ENCODE assay signal across 12 cellular contexts in the genomic region with DNA sequence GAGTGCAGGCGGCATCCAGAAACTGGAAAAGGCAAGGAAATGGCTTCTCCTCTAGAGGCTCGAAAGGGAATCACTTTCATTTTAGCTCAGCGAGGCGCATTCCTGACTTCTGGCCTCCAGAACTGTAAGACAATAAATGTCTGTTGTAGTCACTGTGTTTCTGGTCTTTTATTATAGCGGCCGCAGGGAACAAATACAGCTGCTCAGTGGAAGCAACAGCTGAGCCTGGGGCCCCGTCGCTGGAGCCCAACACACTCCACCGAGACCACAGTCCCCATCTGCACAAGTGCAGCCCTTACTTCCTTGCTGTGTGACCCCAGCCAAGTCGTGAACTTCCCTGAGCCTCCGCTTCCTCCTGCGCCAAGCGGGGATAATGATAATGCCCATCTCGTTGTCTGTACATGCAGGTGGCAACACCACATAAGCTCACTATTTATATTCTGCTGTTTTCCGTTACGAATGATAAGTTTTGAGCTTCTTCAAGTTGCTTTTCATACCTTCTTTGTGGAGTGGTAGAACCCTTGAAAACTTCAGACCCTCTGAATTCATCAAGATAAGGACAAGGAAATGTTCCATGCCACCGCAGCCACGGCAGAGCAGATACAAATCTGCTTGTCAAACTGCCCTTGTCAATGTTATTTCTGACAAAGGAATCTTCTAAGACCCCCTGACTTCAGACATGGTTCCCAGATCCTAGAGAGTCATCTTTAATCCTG. TPM values are rescaled to one million over a fixed set of nuclear protein-coding genes. Genes with fewer than 3 reads are reported as not detected.
DNase-seq lines count a peak whose midpoint lies in the region; ATAC-seq and TF ChIP-seq lines count a peak whose summit lies in the region.
"Had no signal": no experiment of that assay in that cellular context is flagged by ENCODE, and none has a peak within 500 bp of the region (broad histone marks: within the 10 kb centered on the region; RNA-seq: fewer than 3 reads in every experiment).

No MANE protein-coding gene starts in this region.

- TF ChIP-seq CTCF in CD8-positive, alpha-beta T cell (IDR thresholded peaks at IDR 0.05) = no peak
- TF ChIP-seq CTCF in lower leg skin (IDR thresholded peaks at IDR 0.05) = no peak

- H3K4me3 Mint-ChIP-seq in CD8-positive, alpha-beta T cell = peak overlapping the region; percentile 77
- H3K4me3 Mint-ChIP-seq in activated T-helper 2 cell treated with anti-CD3 and anti-CD28 coated beads, Interferon-gamma antibody, Interleukin-2, Interleukin-4, amounts not matched to agents 10 μg/mL and 5 μg/mL and 100 μg/mL, durations not matched to agents 14 hours and 24 hours and 36 hours (ENCODE audit: low read depth) = peak overlapping the region; percentile 30
- H3K4me3 Mint-ChIP-seq in naive B cell = peak overlapping the region; percentile 76 to 100 (median 89)

- no peak for ATAC-seq in CD8-positive, alpha-beta T cell
- ATAC-seq in naive B cell (ENCODE audit: low read depth in 2 of 2) = peak; percentile 3
- ATAC-seq in HG02798 (IDR thresholded peaks at IDR 0.05; ENCODE audit: poor library complexity, unreplicated experiment) = no peak
- no peak for ATAC-seq in HG03342 (IDR thresholded peaks at IDR 0.05; ENCODE audit: unreplicated experiment)
- no peak for ATAC-seq in GM18498 (IDR thresholded peaks at IDR 0.05; ENCODE audit: unreplicated experiment)

- TF ChIP-seq POLR2A in lower leg skin (IDR thresholded peaks at IDR 0.05) = no peak

- H3K27me3 ChIP-seq in CD8-positive, alpha-beta T cell (ENCODE audit: insufficient read depth, low read length) = no peaks in the 10 kb centered on the region
- H3K27me3 ChIP-seq: adrenal gland, transverse colon had no signal

- no peaks in the 10 kb centered on the region for H3K27me3 Mint-ChIP-seq in CD8-positive, alpha-beta T cell (ENCODE audit: low read depth)
- H3K27me3 Mint-ChIP-seq in activated T-helper 2 cell treated with anti-CD3 and anti-CD28 coated beads, Interferon-gamma antibody, Interleukin-2, Interleukin-4, amounts not matched to agents 10 μg/mL and 5 μg/mL and 100 μg/mL, durations not matched to agents 14 hours and 24 hours and 36 hours (ENCODE audit: low read depth) = no peaks in the 10 kb centered on the region
- H3K27me3 Mint-ChIP-seq in naive B cell = no peaks in the 10 kb centered on the region

- H3K4me3 ChIP-seq in CD8-positive, alpha-beta T cell (ENCODE audit: low read depth, low read length) = peak overlapping the region; percentile 32
- peak overlapping the region; percentile 42 for H3K4me3 ChIP-seq in Jurkat, Clone E6-1 (ENCODE audit: low read length)
- no peak overlapping the region for H3K4me3 ChIP-seq in lower leg skin (ENCODE audit: low read depth, poor library complexity, severe bottlenecking)
- H3K4me3 ChIP-seq: adrenal gland, transverse colon had no signal

- POLR2A ChIA-PET in CD8-positive, alpha-beta T cell (lab: Charles Lee) = interaction anchor here (0.6 to 14.7 kb wide), 7 partner anchors 11 to 336 kb away, joined by 4 to 326 read pairs (median 4); partner anchors contain the start of gene MATN1

- H3K36me3 Mint-ChIP-seq in CD8-positive, alpha-beta T cell = peaks cover 12% of the 10 kb centered on the region
- H3K36me3 Mint-ChIP-seq in activated T-helper 2 cell treated with anti-CD3 and anti-CD28 coated beads, Interferon-gamma antibody, Interleukin-2, Interleukin-4, amounts not matched to agents 10 μg/mL and 5 μg/mL and 100 μg/mL, durations not matched to agents 14 hours and 24 hours and 36 hours (ENCODE audit: low read depth) = peaks cover 11% of the 10 kb centered on the region
- H3K36me3 Mint-ChIP-seq in naive B cell = peaks cover 7 to 18% of the 10 kb centered on the region in 2 donors

- intact Hi-C loops in CD8-positive, alpha-beta T cell (cut with DNase I, micrococcal nuclease) = loop anchor here in 1 of 2 experiments (2.0 kb wide), 1 partner anchor 18 kb away; no protein-coding TSS in a partner anchor
- intact Hi-C loops in activated T-helper 2 cell treated with anti-CD3 and anti-CD28 coated beads, Interferon-gamma antibody, Interleukin-2, Interleukin-4, amounts not matched to agents 10 μg/mL and 5 μg/mL and 100 μg/mL, durations not matched to agents 14 hours and 24 hours and 36 hours (cut with micrococcal nuclease) = no loop called here
- intact Hi-C loops in lower leg skin (cut with DNase I; ENCODE audit: low total_unique reads) = no loop called here

- peak overlapping the region; percentile 99 for H3K27ac Mint-ChIP-seq in CD8-positive, alpha-beta T cell
- peak overlapping the region; percentile 46 for H3K27ac Mint-ChIP-seq in activated T-helper 2 cell treated with anti-CD3 and anti-CD28 coated beads, Interferon-gamma antibody, Interleukin-2, Interleukin-4, amounts not matched to agents 10 μg/mL and 5 μg/mL and 100 μg/mL, durations not matched to agents 14 hours and 24 hours and 36 hours
- peak overlapping the region; percentile 94 to 98 (median 97) for H3K27ac Mint-ChIP-seq in naive B cell

- no peaks in the 10 kb centered on the region for H3K9me3 Mint-ChIP-seq in CD8-positive, alpha-beta T cell
- H3K9me3 Mint-ChIP-seq in activated T-helper 2 cell treated with anti-CD3 and anti-CD28 coated beads, Interferon-gamma antibody, Interleukin-2, Interleukin-4, amounts not matched to agents 10 μg/mL and 5 μg/mL and 100 μg/mL, durations not matched to agents 14 hours and 24 hours and 36 hours = no peaks in the 10 kb centered on the region
- no peaks in the 10 kb centered on the region for H3K9me3 Mint-ChIP-seq in naive B cell

- H3K27ac ChIP-seq in CD8-positive, alpha-beta T cell (ENCODE audit: low read depth, low read length) = no peak overlapping the region

- H3K4me1 Mint-ChIP-seq in CD8-positive, alpha-beta T cell (ENCODE audit: low read depth) = peaks cover 82% of the 10 kb centered on the region
- H3K4me1 Mint-ChIP-seq in activated T-helper 2 cell treated with anti-CD3 and anti-CD28 coated beads, Interferon-gamma antibody, Interleukin-2, Interleukin-4, amounts not matched to agents 10 μg/mL and 5 μg/mL and 100 μg/mL, durations not matched to agents 14 hours and 24 hours and 36 hours (ENCODE audit: low read depth) = peaks cover 69% of the 10 kb centered on the region
- peaks cover 58 to 93% (median 83%) of the 10 kb centered on the region in 3 donors for H3K4me1 Mint-ChIP-seq in naive B cell

- CTCF ChIA-PET in CD8-positive, alpha-beta T cell (lab: Charles Lee) = interaction anchor here (0.7 to 27.7 kb wide), 10 partner anchors 9 to 41 kb away, joined by 3 to 338 read pairs (median 5); no protein-coding TSS in a partner anchor

- 75 to 81% methylated on average over 18 of the region's 18 CpGs for WGBS in lower leg skin, 2 donors

- no peaks in the 10 kb centered on the region for H3K9me3 ChIP-seq in CD8-positive, alpha-beta T cell (ENCODE audit: low read length)
- H3K9me3 ChIP-seq: adrenal gland, transverse colon had no signal

- peaks cover 65% of the 10 kb centered on the region for H3K4me1 ChIP-seq in CD8-positive, alpha-beta T cell (ENCODE audit: insufficient read depth, low read length)

- no peaks in the 10 kb centered on the region for H3K36me3 ChIP-seq in CD8-positive, alpha-beta T cell (ENCODE audit: insufficient read depth, low read length)
- H3K36me3 ChIP-seq: adrenal gland, transverse colon had no signal

- no peak for DNase-seq in CD8-positive, alpha-beta T cell
- DNase-seq in Jurkat, Clone E6-1 (ENCODE audit: low read depth, low spot score) = peak; percentile 85
- no peak for DNase-seq in activated T-helper 2 cell treated with anti-CD3 and anti-CD28 coated beads, Interferon-gamma antibody, Interleukin-2, Interleukin-4, amounts not matched to agents 10 μg/mL and 5 μg/mL and 100 μg/mL, durations not matched to agents 14 hours and 24 hours and 36 hours (ENCODE audit: low spot score)
- no peak for DNase-seq in naive B cell
- no peak for DNase-seq in lower leg skin (ENCODE audit: low spot score in 2 of 2)
- DNase-seq: adrenal gland; NK-92 treated with Interleukin-12 subunit alpha and Interleukin-12 subunit beta, amount 100 ng/mL, for 24 hours; stimulated activated CD4-positive, alpha-beta T cell treated with anti-CD3 and anti-CD28 coated beads, Interleukin-4, amount 100 ng/mL, for 1 hour; transverse colon had no signal

RNA-seq across cellular contexts. Expression of gene LAPTM5, which starts 3.2 kb away (rescaled TPM):
- 100 to 1,000 TPM; 629 to 653 TPM for total RNA-seq in CD8-positive, alpha-beta T cell
- polyA plus RNA-seq in Jurkat, Clone E6-1 (2012; ENCODE audit: insufficient read depth, insufficient read length) = 185 TPM
- 184 and 189 TPM in 2 replicates for total RNA-seq in activated T-helper 2 cell treated with anti-CD3 and anti-CD28 coated beads, Interferon-gamma antibody, Interleukin-2, Interleukin-4, amounts not matched to agents 10 μg/mL and 5 μg/mL and 100 μg/mL, durations not matched to agents 14 hours and 24 hours and 36 hours
- 1,000 to 10,000 TPM; 1,442 to 2,525 (median 1,701) TPM for polyA plus RNA-seq in naive B cell (ENCODE audit: low read depth in 6 of 6)
- total RNA-seq in lower leg skin = 10 to 100 TPM in 3 of 4 donors, 1 to 10 TPM in 1; 8.7 to 21.5 (median 15.6) TPM

RNA-seq across cellular contexts. Expression of gene MATN1, which starts 37.4 kb away (rescaled TPM):
- 1 to 10 TPM; 6.6 to 7.4 TPM for total RNA-seq in CD8-positive, alpha-beta T cell
- polyA plus RNA-seq in Jurkat, Clone E6-1 (2012; ENCODE audit: insufficient read depth, insufficient read length) = not detected
- total RNA-seq in activated T-helper 2 cell treated with anti-CD3 and anti-CD28 coated beads, Interferon-gamma antibody, Interleukin-2, Interleukin-4, amounts not matched to agents 10 μg/mL and 5 μg/mL and 100 μg/mL, durations not matched to agents 14 hours and 24 hours and 36 hours = 0.21 and 0.44 TPM in 2 replicates
- 1 to 10 TPM in 2 of 6 donors, under 1 TPM in 4; 0.21 to 3.1 (median 0.39) TPM for polyA plus RNA-seq in naive B cell (ENCODE audit: low read depth in 6 of 6)
- not detected for total RNA-seq in lower leg skin
- total RNA-seq: transverse colon had no signal

Comparison
In these comparisons a context has a peak if more than half of its experiments do, and no peak if none do; other contexts are left out.
1. ATAC-seq: peak in naive B cell (2 of 2); none in CD8-positive, alpha-beta T cell (single experiment), HG02798 (single experiment), HG03342 (single experiment) and GM18498 (single experiment).
2. H3K27ac Mint-ChIP-seq: peak in every context shown above with its lines; median percentile 99 in CD8-positive, alpha-beta T cell; 97 in naive B cell; 46 in activated T-helper 2 cell treated with anti-CD3 and anti-CD28 coated beads, Interferon-gamma antibody, Interleukin-2, Interleukin-4, amounts not matched to agents 10 μg/mL and 5 μg/mL and 100 μg/mL, durations not matched to agents 14 hours and 24 hours and 36 hours.
3. H3K4me3 Mint-ChIP-seq: peak in every context shown above with its lines; median percentile 89 in naive B cell; 77 in CD8-positive, alpha-beta T cell; 30 in activated T-helper 2 cell treated with anti-CD3 and anti-CD28 coated beads, Interferon-gamma antibody, Interleukin-2, Interleukin-4, amounts not matched to agents 10 μg/mL and 5 μg/mL and 100 μg/mL, durations not matched to agents 14 hours and 24 hours and 36 hours.